In genomic region chr3:160400048-160400630, GRCh38 we compare ENCODE assay signal across 8 cellular contexts. TPM values are rescaled to one million over a fixed set of nuclear protein-coding genes. Genes with fewer than 3 reads are reported as not detected.
A peak's percentile ranks its signal among the peaks of the same experiment; 100 is the strongest.
DNase-seq lines count a peak whose midpoint lies in the region; ATAC-seq lines count a peak whose summit lies in the region.

No MANE protein-coding gene starts in this region.

- peak; percentile 20 for DNase-seq in CMK (ENCODE audit: low read depth)
- no peak for DNase-seq in Jurkat, Clone E6-1 (ENCODE audit: low read depth, low spot score)
- peak; percentile 11 for DNase-seq in activated CD4-positive, alpha-beta T cell treated with anti-CD3 and anti-CD28 coated beads for 1 hour
- peak; percentile 22 for DNase-seq in effector CD8-positive, alpha-beta T cell (lab: John Stamatoyannopoulos, UW)
- peak; percentile 78 to 83 for DNase-seq in lung microvascular endothelial cell (ENCODE audit: low read depth in 2 of 2)
- no peak for DNase-seq in NCI-H187 (lab: John Stamatoyannopoulos, UW)

- peak overlapping the region; percentile 96 for H3K4me3 Mint-ChIP-seq in stimulated activated memory B cell treated with anti-CD40 and anti-IgM and Interleukin-4, amounts not matched to agents 10 μg/mL and 1 μg/mL and 100 μg/mL, for 72 hours

- H3K4me1 Mint-ChIP-seq in stimulated activated memory B cell treated with anti-CD40 and anti-IgM and Interleukin-4, amounts not matched to agents 10 μg/mL and 1 μg/mL and 100 μg/mL, for 72 hours, result peaks cover 46% of the 10 kb centered on the region

- peaks cover 18% of the 10 kb centered on the region for H3K27me3 Mint-ChIP-seq in stimulated activated memory B cell treated with anti-CD40 and anti-IgM and Interleukin-4, amounts not matched to agents 10 μg/mL and 1 μg/mL and 100 μg/mL, for 72 hours

- H3K9me3 Mint-ChIP-seq in stimulated activated memory B cell treated with anti-CD40 and anti-IgM and Interleukin-4, amounts not matched to agents 10 μg/mL and 1 μg/mL and 100 μg/mL, for 72 hours, result no peaks in the 10 kb centered on the region

- peak overlapping the region; percentile 99 for H3K4me3 ChIP-seq in Jurkat, Clone E6-1 (ENCODE audit: low read length)

- H3K27ac Mint-ChIP-seq in stimulated activated memory B cell treated with anti-CD40 and anti-IgM and Interleukin-4, amounts not matched to agents 10 μg/mL and 1 μg/mL and 100 μg/mL, for 72 hours, result peak overlapping the region; percentile 93

- H3K36me3 Mint-ChIP-seq in stimulated activated memory B cell treated with anti-CD40 and anti-IgM and Interleukin-4, amounts not matched to agents 10 μg/mL and 1 μg/mL and 100 μg/mL, for 72 hours, result peaks cover 30% of the 10 kb centered on the region

- peak; percentile 2 for ATAC-seq in GM19467 (IDR thresholded peaks at IDR 0.05; ENCODE audit: unreplicated experiment)
- peak; percentile 31 for ATAC-seq in stimulated activated memory B cell treated with anti-CD40 and anti-IgM and Interleukin-4, amounts not matched to agents 10 μg/mL and 1 μg/mL and 100 μg/mL, for 72 hours

RNA-seq across cellular contexts. Expression of gene SMC4, which starts 0.7 kb away (rescaled TPM):
- 181 TPM for polyA plus RNA-seq in Jurkat, Clone E6-1 (2012; ENCODE audit: insufficient read depth, insufficient read length)
- total RNA-seq in lung microvascular endothelial cell, result 26.8 and 36.4 TPM in 2 replicates

RNA-seq across cellular contexts. Expression of gene IFT80, which starts 1.1 kb away (rescaled TPM):
- polyA plus RNA-seq in Jurkat, Clone E6-1 (2012; ENCODE audit: insufficient read depth, insufficient read length), result 21.3 TPM
- total RNA-seq in lung microvascular endothelial cell, result 13.9 and 15.7 TPM in 2 replicates

RNA-seq across cellular contexts. Expression of gene TRIM59, which starts 49.4 kb away (rescaled TPM):
- 3.8 TPM for polyA plus RNA-seq in Jurkat, Clone E6-1 (2012; ENCODE audit: insufficient read depth, insufficient read length)
- total RNA-seq in lung microvascular endothelial cell, result 9.9 and 13.1 TPM in 2 replicates

Comparison
In these comparisons a context has a peak if more than half of its experiments do, and no peak if none do; other contexts are left out.
1. DNase-seq: peak in CMK (single experiment), activated CD4-positive, alpha-beta T cell treated with anti-CD3 and anti-CD28 coated beads for 1 hour (single experiment), effector CD8-positive, alpha-beta T cell (single experiment) and lung microvascular endothelial cell (2 of 2); none in Jurkat, Clone E6-1 (single experiment) and NCI-H187 (0 of 2).